ENCODE assay signal across 12 cellular contexts in the genomic region with DNA sequence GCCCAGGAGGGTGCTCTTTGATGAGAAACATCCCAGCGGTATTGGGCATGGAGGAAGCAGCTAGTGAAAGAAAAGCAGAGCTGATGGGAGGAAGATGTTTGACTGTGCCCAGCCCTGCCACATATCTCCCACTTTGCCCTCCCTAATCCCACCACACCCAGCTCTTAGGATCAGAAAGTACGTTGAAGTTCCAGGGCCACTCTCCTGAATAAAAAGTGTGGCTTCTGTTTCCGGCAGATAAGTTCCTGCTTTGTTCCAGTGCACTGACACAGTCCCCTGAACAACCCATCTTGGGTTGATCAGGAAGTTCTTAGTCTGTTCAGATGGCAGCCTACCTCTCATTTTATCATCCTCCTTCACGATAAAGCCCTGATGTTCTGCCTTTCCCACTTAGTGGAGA. TPM values are rescaled to one million over a fixed set of nuclear protein-coding genes. Genes with fewer than 3 reads are reported as not detected.
DNase-seq lines count a peak whose midpoint lies in the region; ATAC-seq and TF ChIP-seq lines count a peak whose summit lies in the region.
"Had no signal": no experiment of that assay in that cellular context is flagged by ENCODE, and none has a peak within 500 bp of the region (broad histone marks: within the 10 kb centered on the region; RNA-seq: fewer than 3 reads in every experiment).

No MANE protein-coding gene starts in this region.

- H3K36me3 ChIP-seq in transverse colon, result no peaks in the 10 kb centered on the region

- no peaks in the 10 kb centered on the region for H3K27me3 ChIP-seq in transverse colon
- H3K27me3 ChIP-seq: gastroesophageal sphincter, vagina had no signal

- H3K9me3 ChIP-seq in transverse colon, result no peaks in the 10 kb centered on the region
- H3K9me3 ChIP-seq: gastroesophageal sphincter, vagina had no signal

- peak overlapping the region; percentile 92 to 95 (median 93) for H3K27ac ChIP-seq in transverse colon

- no peak overlapping the region for H3K4me3 Mint-ChIP-seq in activated naive CD4-positive, alpha-beta T cell treated with anti-CD3 and anti-CD28 coated beads, Interleukin-2, amount 50 U/mL, for 24 hours
- no peak overlapping the region for H3K4me3 Mint-ChIP-seq in activated B cell treated with CpG ODN at 0.5 μM for 24 hours
- H3K4me3 Mint-ChIP-seq: activated naive CD8-positive, alpha-beta T cell treated with anti-CD3 and anti-CD28 coated beads, Interleukin-2, amount 10 ng/mL, durations not matched to agents 7 days and 5 days had no signal

- DNase-seq in activated naive CD4-positive, alpha-beta T cell treated with anti-CD3 and anti-CD28 coated beads, Interleukin-2, amount 50 U/mL, for 16 hours, result no peak
- DNase-seq in activated B cell treated with CpG ODN at 0.5 μM for 24 hours (no peak), left colon (peak in 1 of 2 donors; percentile 51), transverse colon (peak; percentile 41), H4 (ENCODE audit: low spot score) (no peak), GM13977 (ENCODE audit: low spot score) (no peak)
- DNase-seq: activated naive CD8-positive, alpha-beta T cell treated with anti-CD3 and anti-CD28 coated beads, Interleukin-2, amount 10 ng/mL, durations not matched to agents 7 days and 5 days; nucleus accumbens had no signal

- H3K27me3 Mint-ChIP-seq in activated naive CD4-positive, alpha-beta T cell treated with anti-CD3 and anti-CD28 coated beads, Interleukin-2, amount 50 U/mL, for 24 hours, result no peaks in the 10 kb centered on the region
- no peaks in the 10 kb centered on the region for H3K27me3 Mint-ChIP-seq in activated B cell treated with CpG ODN at 0.5 μM for 24 hours
- H3K27me3 Mint-ChIP-seq: activated naive CD8-positive, alpha-beta T cell treated with anti-CD3 and anti-CD28 coated beads, Interleukin-2, amount 10 ng/mL, durations not matched to agents 7 days and 5 days had no signal

- ATAC-seq in activated B cell treated with CpG ODN at 0.5 μM for 24 hours (ENCODE audit: low read depth), result no peak
- ATAC-seq in left colon, result peak; percentile 34
- no peak for ATAC-seq in HG03442 (IDR thresholded peaks at IDR 0.05; ENCODE audit: unreplicated experiment)
- ATAC-seq: gastroesophageal sphincter had no signal

- H3K9me3 Mint-ChIP-seq in activated naive CD4-positive, alpha-beta T cell treated with anti-CD3 and anti-CD28 coated beads, Interleukin-2, amount 50 U/mL, for 24 hours, result no peaks in the 10 kb centered on the region
- H3K9me3 Mint-ChIP-seq in activated B cell treated with CpG ODN at 0.5 μM for 24 hours, result no peaks in the 10 kb centered on the region
- H3K9me3 Mint-ChIP-seq: activated naive CD8-positive, alpha-beta T cell treated with anti-CD3 and anti-CD28 coated beads, Interleukin-2, amount 10 ng/mL, durations not matched to agents 7 days and 5 days had no signal

- H3K4me1 ChIP-seq in transverse colon, result peaks cover 25 to 87% (median 66%) of the 10 kb centered on the region in 4 donors

- peak overlapping the region; percentile 35 for H3K27ac Mint-ChIP-seq in activated naive CD4-positive, alpha-beta T cell treated with anti-CD3 and anti-CD28 coated beads, Interleukin-2, amount 50 U/mL, for 24 hours
- H3K27ac Mint-ChIP-seq in activated B cell treated with CpG ODN at 0.5 μM for 24 hours, result peak overlapping the region; percentile 35
- H3K27ac Mint-ChIP-seq: activated naive CD8-positive, alpha-beta T cell treated with anti-CD3 and anti-CD28 coated beads, Interleukin-2, amount 10 ng/mL, durations not matched to agents 7 days and 5 days had no signal

- no peak overlapping the region for H3K4me3 ChIP-seq in transverse colon
- H3K4me3 ChIP-seq: gastroesophageal sphincter, vagina had no signal

- peaks cover 55% of the 10 kb centered on the region for H3K4me1 Mint-ChIP-seq in activated naive CD4-positive, alpha-beta T cell treated with anti-CD3 and anti-CD28 coated beads, Interleukin-2, amount 50 U/mL, for 24 hours
- peaks cover 77% of the 10 kb centered on the region for H3K4me1 Mint-ChIP-seq in activated B cell treated with CpG ODN at 0.5 μM for 24 hours

- no peak for TF ChIP-seq POLR2A in transverse colon (IDR thresholded peaks at IDR 0.05)

- POLR2A ChIA-PET in activated B cell treated with CpG ODN at 0.5 μM for 24 hours (lab: Charles Lee), result interaction anchor here (0.5 to 13.6 kb wide), 4 partner anchors 16 to 41 kb away, joined by 3 to 267 read pairs (median 4); a partner anchor contains a TSS

- H3K36me3 Mint-ChIP-seq in activated naive CD4-positive, alpha-beta T cell treated with anti-CD3 and anti-CD28 coated beads, Interleukin-2, amount 50 U/mL, for 24 hours, result peaks cover 5% of the 10 kb centered on the region
- peaks cover 55% of the 10 kb centered on the region for H3K36me3 Mint-ChIP-seq in activated B cell treated with CpG ODN at 0.5 μM for 24 hours (ENCODE audit: low read depth)

- 47 to 51% methylated on average over 2 to 4 of the region's 4 CpGs for WGBS in transverse colon (ENCODE audit: low coverage in 1 of 2), 2 donors

- TF ChIP-seq CTCF in activated B cell treated with CpG ODN at 0.5 μM for 24 hours (IDR thresholded peaks at IDR 0.05) (no peak), transverse colon (IDR thresholded peaks at IDR 0.05) (no peak), GM13977 (IDR thresholded peaks at IDR 0.05; ENCODE audit: extremely low read depth, insufficient read depth, missing control alignments) (no peak)

- in situ Hi-C loops in transverse colon (cut with MboI; ENCODE audit: low pct_ligation_motif_present in 1 of 4, low pct_unique_long_range_greater_than_20kb in 1 of 4, low sequenced_read_pairs in 3 of 4), result no loop called here
- in situ Hi-C loops in GM13977 (cut with MboI; ENCODE audit: low pct_unique_long_range_greater_than_20kb, low sequenced_read_pairs, unreplicated experiment), result no loop called here

- no peak for TF ChIP-seq EP300 in transverse colon (IDR thresholded peaks at IDR 0.05; ENCODE audit: low read depth)

- CTCF ChIA-PET in activated B cell treated with CpG ODN at 0.5 μM for 24 hours (lab: Charles Lee), result interaction anchor here (0.6 to 1.0 kb wide), 2 partner anchors 23 to 40 kb away, joined by 3 to 4 read pairs; no protein-coding TSS in a partner anchor

- intact Hi-C loops in activated B cell treated with CpG ODN at 0.5 μM for 24 hours (cut with micrococcal nuclease) (no loop called here), left colon (cut with DNase I, micrococcal nuclease) (no loop called here), transverse colon (cut with DNase I; ENCODE audit: low total_unique reads) (loop anchor here (2.0 kb wide), 1 partner anchor 13 kb away; no protein-coding TSS in a partner anchor)

RNA-seq across cellular contexts. Expression of a gene that starts 16.5 kb away (rescaled TPM):
- 107 and 126 TPM in 2 replicates for total RNA-seq in activated B cell treated with CpG ODN at 0.5 μM for 24 hours
- total RNA-seq in left colon, result 10 to 100 TPM; 84.7 to 96.4 TPM
- 1,000 to 10,000 TPM in 1 of 4 donors, 100 to 1,000 TPM in 1, 10 to 100 TPM in 2; 85.1 to 1,315 (median 121) TPM for total RNA-seq in transverse colon
- 5.3 and 5.4 TPM in 2 replicates for total RNA-seq in H4 (2014; rRNA removed; shearing (Covaris generic))

RNA-seq across cellular contexts. Expression of a gene that starts 52.2 kb away (rescaled TPM):
- total RNA-seq in activated B cell treated with CpG ODN at 0.5 μM for 24 hours, result 15.5 and 18.2 TPM in 2 replicates
- 10 to 100 TPM; 17.4 to 18.0 TPM for total RNA-seq in left colon
- total RNA-seq in transverse colon, result 10 to 100 TPM; 17.5 to 41.5 (median 23.8) TPM
- 17.9 and 20.8 TPM in 2 replicates for total RNA-seq in H4 (2014; rRNA removed; shearing (Covaris generic))

RNA-seq across cellular contexts. Expression of a gene that starts 52.5 kb away (rescaled TPM):
- 115 TPM in 2 replicates for total RNA-seq in activated B cell treated with CpG ODN at 0.5 μM for 24 hours
- 10 to 100 TPM; 42.0 to 56.9 TPM for total RNA-seq in left colon
- 10 to 100 TPM; 60.7 to 96.1 (median 72.8) TPM for total RNA-seq in transverse colon
- total RNA-seq in H4 (2014; rRNA removed; shearing (Covaris generic)), result 24.4 and 45.0 TPM in 2 replicates

Comparison
In these comparisons a context has a peak if more than half of its experiments do, and no peak if none do; other contexts are left out.
1. RNA of a gene that starts 16.5 kb away (total RNA-seq): 85.1 to 1,315 TPM in transverse colon, 107 to 126 TPM in activated B cell treated with CpG ODN at 0.5 μM for 24 hours and 84.7 to 96.4 TPM in left colon; 5.3 to 5.4 TPM in H4; every median in the first group is over 10 times any median in the second.